In the genomic region with DNA sequence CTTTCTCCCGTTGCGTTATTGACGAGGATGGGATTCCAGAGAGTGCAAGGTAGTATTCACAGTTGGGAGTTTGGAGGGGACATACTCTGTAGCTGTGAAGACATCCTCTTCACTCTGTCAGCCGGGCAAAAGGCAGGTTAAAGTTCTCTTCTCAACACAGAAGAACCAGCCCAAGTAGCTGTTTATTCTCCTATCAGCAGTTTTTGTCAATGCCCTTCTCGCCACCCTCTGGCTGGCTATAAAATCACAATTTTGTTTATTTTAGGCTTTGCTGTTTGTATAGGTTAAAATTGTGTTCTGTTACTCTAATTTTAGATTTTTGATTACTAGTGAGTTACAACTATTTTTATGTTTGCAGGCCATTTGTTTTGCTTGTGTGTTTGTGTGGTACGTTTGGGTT, we compare ENCODE assay signal across 8 cellular contexts. TPM values are rescaled to one million over a fixed set of nuclear protein-coding genes. Genes with fewer than 3 reads are reported as not detected.
DNase-seq lines count a peak whose midpoint lies in the region; ATAC-seq and TF ChIP-seq lines count a peak whose summit lies in the region.

No MANE protein-coding gene starts in this region.

- H3K4me3 ChIP-seq in NB4 (ENCODE audit: low read depth, low read length) (no peak overlapping the region), endodermal cell (ENCODE audit: low read length) (no peak overlapping the region)

- H3K36me3 ChIP-seq in endodermal cell (ENCODE audit: control insufficient read depth, insufficient read depth, low read length): no peaks in the 10 kb centered on the region

- DNase-seq in activated CD4-positive, alpha-beta T cell treated with anti-CD3 and anti-CD28 coated beads, Interleukin-2, amount 10 ng/mL, durations not matched to agents 24 days and 14 days: peak; percentile 72
- no peak for DNase-seq in activated CD4-positive, alpha-beta T cell treated with anti-CD3 and anti-CD28 coated beads for 1 hour
- peak; percentile 51 for DNase-seq in NB4 (ENCODE audit: low read depth)
- no peak for DNase-seq in endodermal cell
- peak; percentile 10 for DNase-seq in stimulated activated CD8-positive, alpha-beta memory T cell treated with anti-CD3 and anti-CD28 coated beads, Interleukin-4, amount 100 ng/mL, for 48 hours
- no peak for DNase-seq in activated CD4-positive, CD25-positive, alpha-beta regulatory T cell treated with anti-CD3 and anti-CD28 coated beads, Interleukin-2, amount 50 U/mL, for 72 hours
- no peak for DNase-seq in ecto neural progenitor cell (ENCODE audit: low spot score)

- no peak for ATAC-seq in HG02885 (IDR thresholded peaks at IDR 0.05; ENCODE audit: poor library complexity, unreplicated experiment)

- H3K27ac Mint-ChIP-seq in activated CD4-positive, alpha-beta T cell treated with anti-CD3 and anti-CD28 coated beads, Interleukin-2, amount 10 ng/mL, durations not matched to agents 24 days and 14 days: no peak overlapping the region
- H3K27ac Mint-ChIP-seq in endodermal cell: no peak overlapping the region

- H3K9me3 Mint-ChIP-seq in activated CD4-positive, alpha-beta T cell treated with anti-CD3 and anti-CD28 coated beads, Interleukin-2, amount 10 ng/mL, durations not matched to agents 24 days and 14 days: peaks cover 6% of the 10 kb centered on the region
- peaks cover 25% of the 10 kb centered on the region for H3K9me3 Mint-ChIP-seq in endodermal cell

- intact Hi-C loops in activated CD4-positive, alpha-beta T cell treated with anti-CD3 and anti-CD28 coated beads, Interleukin-2, amount 10 ng/mL, durations not matched to agents 24 days and 14 days (cut with micrococcal nuclease): loop anchor here (5.0 kb wide), 1 partner anchor 161 kb away; a partner anchor contains a TSS

- TF ChIP-seq CTCF in NB4 (IDR thresholded peaks at IDR 0.05; ENCODE audit: low read depth, low read length) (peak; percentile 29), endodermal cell (conservative IDR thresholded peaks at IDR 0.05) (peak; percentile 61)

- H3K4me1 Mint-ChIP-seq in activated CD4-positive, alpha-beta T cell treated with anti-CD3 and anti-CD28 coated beads, Interleukin-2, amount 10 ng/mL, durations not matched to agents 24 days and 14 days: no peaks in the 10 kb centered on the region
- peaks cover 2% of the 10 kb centered on the region for H3K4me1 Mint-ChIP-seq in endodermal cell

- no peaks in the 10 kb centered on the region for H3K4me1 ChIP-seq in endodermal cell (ENCODE audit: control insufficient read depth, insufficient read depth, low read length)

- WGBS in endodermal cell (ENCODE audit: insufficient coverage in 1 of 2, insufficient read length in 1 of 2), 2 experiments: 75 to 81% methylated on average over 4 to 5 of the region's 6 CpGs

- H3K27ac ChIP-seq in endodermal cell (ENCODE audit: low read depth, low read length): no peak overlapping the region

- no peaks in the 10 kb centered on the region for H3K36me3 Mint-ChIP-seq in activated CD4-positive, alpha-beta T cell treated with anti-CD3 and anti-CD28 coated beads, Interleukin-2, amount 10 ng/mL, durations not matched to agents 24 days and 14 days (ENCODE audit: low read depth)
- H3K36me3 Mint-ChIP-seq in endodermal cell (ENCODE audit: low read depth): no peaks in the 10 kb centered on the region

- peaks cover 16% of the 10 kb centered on the region for H3K9me3 ChIP-seq in endodermal cell (ENCODE audit: control insufficient read depth, low read length)

- TF ChIP-seq POLR2A in NB4 (IDR thresholded peaks at IDR 0.05; ENCODE audit: extremely low read depth, insufficient read length): no peak

- H3K9ac ChIP-seq in endodermal cell (ENCODE audit: extremely low read depth, low read length, poor library complexity, severe bottlenecking): no peak overlapping the region

- no peak overlapping the region for H3K4me3 Mint-ChIP-seq in activated CD4-positive, alpha-beta T cell treated with anti-CD3 and anti-CD28 coated beads, Interleukin-2, amount 10 ng/mL, durations not matched to agents 24 days and 14 days
- H3K4me3 Mint-ChIP-seq in endodermal cell: no peak overlapping the region

- H3K27me3 ChIP-seq in endodermal cell (ENCODE audit: control insufficient read depth, insufficient read depth, low read length, poor library complexity, severe bottlenecking): no peaks in the 10 kb centered on the region

- peaks cover 33% of the 10 kb centered on the region for H3K27me3 Mint-ChIP-seq in activated CD4-positive, alpha-beta T cell treated with anti-CD3 and anti-CD28 coated beads, Interleukin-2, amount 10 ng/mL, durations not matched to agents 24 days and 14 days
- H3K27me3 Mint-ChIP-seq in endodermal cell (ENCODE audit: insufficient read depth): no peaks in the 10 kb centered on the region

RNA-seq across cellular contexts. Expression of a gene that starts 37.9 kb away (rescaled TPM):
- not detected in 2 replicates for total RNA-seq in activated CD4-positive, alpha-beta T cell treated with anti-CD3 and anti-CD28 coated beads, Interleukin-2, amount 10 ng/mL, durations not matched to agents 24 days and 14 days
- not detected for total RNA-seq in endodermal cell
- polyA plus RNA-seq in endodermal cell (2013, experiment 1 of 2): not detected
- not detected for polyA plus RNA-seq in endodermal cell (2013, experiment 2 of 2)

RNA-seq across cellular contexts. Expression of a gene that starts 52.8 kb away (rescaled TPM):
- total RNA-seq in activated CD4-positive, alpha-beta T cell treated with anti-CD3 and anti-CD28 coated beads, Interleukin-2, amount 10 ng/mL, durations not matched to agents 24 days and 14 days: 0.40 and 0.97 TPM in 2 replicates
- not detected for total RNA-seq in endodermal cell
- not detected for polyA plus RNA-seq in endodermal cell (2013, experiment 1 of 2)
- not detected for polyA plus RNA-seq in endodermal cell (2013, experiment 2 of 2)

Comparison
In these comparisons a context has a peak if more than half of its experiments do, and no peak if none do; other contexts are left out.
1. DNase-seq: peak in activated CD4-positive, alpha-beta T cell treated with anti-CD3 and anti-CD28 coated beads, Interleukin-2, amount 10 ng/mL, durations not matched to agents 24 days and 14 days (single experiment), NB4 (single experiment) and stimulated activated CD8-positive, alpha-beta memory T cell treated with anti-CD3 and anti-CD28 coated beads, Interleukin-4, amount 100 ng/mL, for 48 hours (single experiment); none in activated CD4-positive, alpha-beta T cell treated with anti-CD3 and anti-CD28 coated beads for 1 hour (single experiment), endodermal cell (single experiment), activated CD4-positive, CD25-positive, alpha-beta regulatory T cell treated with anti-CD3 and anti-CD28 coated beads, Interleukin-2, amount 50 U/mL, for 72 hours (single experiment) and ecto neural progenitor cell (single experiment).